In the genomic region with DNA sequence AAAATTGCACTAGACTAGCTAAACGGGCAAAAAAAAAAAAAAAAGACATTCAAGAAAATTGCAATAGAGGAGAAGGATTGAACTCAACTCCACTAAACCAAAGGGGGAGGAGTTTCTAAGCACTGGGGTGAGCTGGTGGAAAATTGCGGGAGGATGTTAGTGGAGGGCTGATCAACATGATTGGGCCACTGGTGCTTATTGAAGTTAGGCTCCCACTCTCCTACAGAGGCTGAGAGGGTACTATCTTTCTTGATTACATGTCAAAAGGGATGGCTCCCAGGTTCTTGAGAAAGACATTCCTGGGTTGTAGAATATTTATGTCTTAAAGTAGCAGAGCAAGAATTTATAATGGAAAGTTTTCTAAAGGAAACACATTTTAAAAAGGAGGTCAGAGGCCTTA, we compare ENCODE assay signal across 1 cellular context.
TF ChIP-seq lines count a peak whose summit lies in the region.

No MANE protein-coding gene starts in this region.

TF ChIP-seq in GM23338, 12 proteins besides CTCF, POLR2A, EP300 and RAD21 (continued from another document):
- TF ChIP-seq, protein P1, sequence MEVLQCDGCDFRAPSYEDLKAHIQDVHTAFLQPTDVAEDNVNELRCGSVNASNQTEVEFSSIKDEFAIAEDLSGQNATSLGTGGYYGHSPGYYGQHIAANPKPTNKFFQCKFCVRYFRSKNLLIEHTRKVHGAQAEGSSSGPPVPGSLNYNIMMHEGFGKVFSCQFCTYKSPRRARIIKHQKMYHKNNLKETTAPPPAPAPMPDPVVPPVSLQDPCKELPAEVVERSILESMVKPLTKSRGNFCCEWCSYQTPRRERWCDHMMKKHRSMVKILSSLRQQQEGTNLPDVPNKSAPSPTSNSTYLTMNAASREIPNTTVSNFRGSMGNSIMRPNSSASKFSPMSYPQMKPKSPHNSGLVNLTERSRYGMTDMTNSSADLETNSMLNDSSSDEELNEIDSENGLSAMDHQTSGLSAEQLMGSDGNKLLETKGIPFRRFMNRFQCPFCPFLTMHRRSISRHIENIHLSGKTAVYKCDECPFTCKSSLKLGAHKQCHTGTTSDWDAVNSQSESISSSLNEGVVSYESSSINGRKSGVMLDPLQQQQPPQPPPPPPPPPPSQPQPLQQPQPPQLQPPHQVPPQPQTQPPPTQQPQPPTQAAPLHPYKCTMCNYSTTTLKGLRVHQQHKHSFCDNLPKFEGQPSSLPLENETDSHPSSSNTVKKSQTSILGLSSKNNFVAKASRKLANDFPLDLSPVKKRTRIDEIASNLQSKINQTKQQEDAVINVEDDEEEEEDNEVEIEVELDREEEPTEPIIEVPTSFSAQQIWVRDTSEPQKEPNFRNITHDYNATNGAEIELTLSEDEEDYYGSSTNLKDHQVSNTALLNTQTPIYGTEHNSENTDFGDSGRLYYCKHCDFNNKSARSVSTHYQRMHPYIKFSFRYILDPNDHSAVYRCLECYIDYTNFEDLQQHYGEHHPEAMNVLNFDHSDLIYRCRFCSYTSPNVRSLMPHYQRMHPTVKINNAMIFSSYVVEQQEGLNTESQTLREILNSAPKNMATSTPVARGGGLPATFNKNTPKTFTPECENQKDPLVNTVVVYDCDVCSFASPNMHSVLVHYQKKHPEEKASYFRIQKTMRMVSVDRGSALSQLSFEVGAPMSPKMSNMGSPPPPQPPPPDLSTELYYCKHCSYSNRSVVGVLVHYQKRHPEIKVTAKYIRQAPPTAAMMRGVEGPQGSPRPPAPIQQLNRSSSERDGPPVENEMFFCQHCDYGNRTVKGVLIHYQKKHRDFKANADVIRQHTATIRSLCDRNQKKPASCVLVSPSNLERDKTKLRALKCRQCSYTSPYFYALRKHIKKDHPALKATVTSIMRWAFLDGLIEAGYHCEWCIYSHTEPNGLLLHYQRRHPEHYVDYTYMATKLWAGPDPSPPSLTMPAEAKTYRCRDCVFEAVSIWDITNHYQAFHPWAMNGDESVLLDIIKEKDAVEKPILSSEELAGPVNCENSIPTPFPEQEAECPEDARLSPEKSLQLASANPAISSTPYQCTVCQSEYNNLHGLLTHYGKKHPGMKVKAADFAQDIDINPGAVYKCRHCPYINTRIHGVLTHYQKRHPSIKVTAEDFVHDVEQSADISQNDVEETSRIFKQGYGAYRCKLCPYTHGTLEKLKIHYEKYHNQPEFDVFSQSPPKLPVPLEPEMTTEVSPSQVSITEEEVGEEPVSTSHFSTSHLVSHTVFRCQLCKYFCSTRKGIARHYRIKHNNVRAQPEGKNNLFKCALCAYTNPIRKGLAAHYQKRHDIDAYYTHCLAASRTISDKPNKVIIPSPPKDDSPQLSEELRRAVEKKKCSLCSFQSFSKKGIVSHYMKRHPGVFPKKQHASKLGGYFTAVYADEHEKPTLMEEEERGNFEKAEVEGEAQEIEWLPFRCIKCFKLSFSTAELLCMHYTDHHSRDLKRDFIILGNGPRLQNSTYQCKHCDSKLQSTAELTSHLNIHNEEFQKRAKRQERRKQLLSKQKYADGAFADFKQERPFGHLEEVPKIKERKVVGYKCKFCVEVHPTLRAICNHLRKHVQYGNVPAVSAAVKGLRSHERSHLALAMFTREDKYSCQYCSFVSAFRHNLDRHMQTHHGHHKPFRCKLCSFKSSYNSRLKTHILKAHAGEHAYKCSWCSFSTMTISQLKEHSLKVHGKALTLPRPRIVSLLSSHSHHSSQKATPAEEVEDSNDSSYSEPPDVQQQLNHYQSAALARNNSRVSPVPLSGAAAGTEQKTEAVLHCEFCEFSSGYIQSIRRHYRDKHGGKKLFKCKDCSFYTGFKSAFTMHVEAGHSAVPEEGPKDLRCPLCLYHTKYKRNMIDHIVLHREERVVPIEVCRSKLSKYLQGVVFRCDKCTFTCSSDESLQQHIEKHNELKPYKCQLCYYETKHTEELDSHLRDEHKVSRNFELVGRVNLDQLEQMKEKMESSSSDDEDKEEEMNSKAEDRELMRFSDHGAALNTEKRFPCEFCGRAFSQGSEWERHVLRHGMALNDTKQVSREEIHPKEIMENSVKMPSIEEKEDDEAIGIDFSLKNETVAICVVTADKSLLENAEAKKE (CRISPR knock-in tag; IDR thresholded peaks at IDR 0.05) = no peak
- TF ChIP-seq ZNF114 (CRISPR knock-in tag; IDR thresholded peaks at IDR 0.05) (no peak), EZH2phosphoT487 (IDR thresholded peaks at IDR 0.05; ENCODE audit: unreplicated experiment) (no peak), POLR2AphosphoS5 (IDR thresholded peaks at IDR 0.05; ENCODE audit: low read depth) (no peak), STAT1 (IDR thresholded peaks at IDR 0.05; ENCODE audit: unreplicated experiment) (no peak), REST (IDR thresholded peaks at IDR 0.05; ENCODE audit: unreplicated experiment) (no peak), NANOG (IDR thresholded peaks at IDR 0.05; ENCODE audit: borderline replicate concordance) (no peak)
- TF ChIP-seq, protein P2, sequence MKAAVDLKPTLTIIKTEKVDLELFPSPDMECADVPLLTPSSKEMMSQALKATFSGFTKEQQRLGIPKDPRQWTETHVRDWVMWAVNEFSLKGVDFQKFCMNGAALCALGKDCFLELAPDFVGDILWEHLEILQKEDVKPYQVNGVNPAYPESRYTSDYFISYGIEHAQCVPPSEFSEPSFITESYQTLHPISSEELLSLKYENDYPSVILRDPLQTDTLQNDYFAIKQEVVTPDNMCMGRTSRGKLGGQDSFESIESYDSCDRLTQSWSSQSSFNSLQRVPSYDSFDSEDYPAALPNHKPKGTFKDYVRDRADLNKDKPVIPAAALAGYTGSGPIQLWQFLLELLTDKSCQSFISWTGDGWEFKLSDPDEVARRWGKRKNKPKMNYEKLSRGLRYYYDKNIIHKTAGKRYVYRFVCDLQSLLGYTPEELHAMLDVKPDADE (IDR thresholded peaks at IDR 0.05) = no peak
